11 cellular contexts compared by ENCODE assay signal in the genomic region with DNA sequence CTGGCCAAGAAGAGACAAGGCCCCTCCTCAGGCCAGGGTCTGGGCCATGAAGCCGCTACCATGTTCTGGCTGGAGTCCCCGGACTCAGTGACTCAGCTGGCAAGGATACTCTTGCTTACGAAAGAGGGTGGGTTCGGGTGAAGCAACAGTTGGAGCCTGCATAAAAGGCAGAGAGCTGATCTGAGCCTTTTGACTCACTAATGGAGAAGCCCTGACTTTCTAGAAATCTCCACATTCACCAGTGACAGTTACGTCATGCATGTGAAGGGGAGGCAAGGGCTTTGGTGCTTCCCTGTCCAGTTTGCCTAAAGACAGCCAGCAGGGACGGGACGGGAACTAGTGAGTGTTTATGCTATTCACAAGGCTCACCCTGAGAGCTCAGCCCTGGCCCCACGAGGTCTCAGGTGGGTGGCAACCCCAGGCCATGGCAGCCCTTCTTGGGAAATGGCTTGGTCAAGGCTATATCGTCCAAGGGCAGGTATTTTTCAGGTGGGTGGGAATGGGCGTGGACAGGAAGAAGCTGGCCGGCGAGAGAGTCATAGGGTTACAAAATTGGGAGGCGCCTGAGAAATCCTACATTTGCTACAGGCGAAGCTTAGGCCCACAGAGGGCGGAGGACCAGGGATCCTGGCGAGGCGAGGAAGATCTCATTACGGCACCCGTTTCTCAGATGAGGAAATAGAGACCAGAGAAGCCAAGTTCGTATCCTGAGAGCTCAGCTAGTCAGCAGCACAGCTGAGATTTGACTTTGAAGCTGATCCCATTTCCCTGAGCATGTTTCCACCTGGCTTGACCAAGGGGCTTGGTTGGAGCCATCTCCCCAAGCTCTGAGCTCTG.
A peak's percentile ranks its signal among the peaks of the same experiment; 100 is the strongest.
DNase-seq lines count a peak whose midpoint lies in the region; ATAC-seq lines count a peak whose summit lies in the region.
"Had no signal": no experiment of that assay in that cellular context is flagged by ENCODE, and none has a peak within 500 bp of the region (broad histone marks: within the 10 kb centered on the region; RNA-seq: fewer than 3 reads in every experiment).

No MANE protein-coding gene starts in this region.

- no peaks in the 10 kb centered on the region for H3K36me3 Mint-ChIP-seq in naive thymus-derived CD4-positive, alpha-beta T cell
- H3K36me3 Mint-ChIP-seq: activated naive CD4-positive, alpha-beta T cell treated with anti-CD3 and anti-CD28 coated beads, Interleukin-2, amount 50 U/mL, for 72 hours had no signal

- no peak overlapping the region for H3K27ac Mint-ChIP-seq in naive thymus-derived CD4-positive, alpha-beta T cell
- H3K27ac Mint-ChIP-seq: nephron progenitor cell had no signal

- intact Hi-C loops in naive thymus-derived CD4-positive, alpha-beta T cell (cut with micrococcal nuclease), result no loop called here

- peaks cover 0 to 3% (median 0%) of the 10 kb centered on the region in 5 donors for H3K27me3 Mint-ChIP-seq in naive thymus-derived CD4-positive, alpha-beta T cell

- peaks cover 3 to 30% (median 23%) of the 10 kb centered on the region in 7 donors for H3K4me1 Mint-ChIP-seq in naive thymus-derived CD4-positive, alpha-beta T cell
- H3K4me1 Mint-ChIP-seq: nephron progenitor cell had no signal

- H3K9me3 ChIP-seq in naive thymus-derived CD4-positive, alpha-beta T cell (ENCODE audit: control insufficient read depth in 2 of 3, low read length in 3 of 3), result no peaks in the 10 kb centered on the region

- H3K27ac ChIP-seq in naive thymus-derived CD4-positive, alpha-beta T cell (ENCODE audit: low read depth, low read length), result no peak overlapping the region

- peaks cover 0 to 2% (median 0%) of the 10 kb centered on the region in 11 donors for H3K9me3 Mint-ChIP-seq in naive thymus-derived CD4-positive, alpha-beta T cell
- H3K9me3 Mint-ChIP-seq: activated naive CD4-positive, alpha-beta T cell treated with anti-CD3 and anti-CD28 coated beads, Interleukin-2, amount 50 U/mL, for 72 hours; nephron progenitor cell had no signal

- no peak overlapping the region for H3K4me3 ChIP-seq in naive thymus-derived CD4-positive, alpha-beta T cell (ENCODE audit: low read length)

- DNase-seq in AG08395 (ENCODE audit: low spot score), result peak; percentile 91
- DNase-seq in NOMO-1 treated with dmso at 0.1 percent for 144 hours (lab: John Stamatoyannopoulos, UW; ENCODE audit: unreplicated experiment), result peak; percentile 68
- no peak for DNase-seq in naive thymus-derived CD4-positive, alpha-beta T cell
- DNase-seq: glutamatergic neuron, nephron progenitor cell had no signal

- POLR2A ChIA-PET in naive thymus-derived CD4-positive, alpha-beta T cell (lab: Charles Lee), result interaction anchor here (0.6 to 0.8 kb wide), 2 partner anchors 8 to 102 kb away, joined by 3 to 5 read pairs; no protein-coding TSS in a partner anchor

- CTCF ChIA-PET in naive thymus-derived CD4-positive, alpha-beta T cell (lab: Charles Lee), result no interaction called here

- H3K27me3 ChIP-seq in naive thymus-derived CD4-positive, alpha-beta T cell (ENCODE audit: control insufficient read depth in 2 of 2, insufficient read depth in 2 of 2, low read length in 2 of 2), result no peaks in the 10 kb centered on the region

- peak; percentile 83 for ATAC-seq in esophagus mucosa
- peak; percentile 82 for ATAC-seq in naive thymus-derived CD4-positive, alpha-beta T cell
- no peak for ATAC-seq in GM21786 (IDR thresholded peaks at IDR 0.05; ENCODE audit: unreplicated experiment)
- ATAC-seq in GM18873 (IDR thresholded peaks at IDR 0.05; ENCODE audit: low FRiP score, unreplicated experiment), result no peak
- ATAC-seq in GM21619 (IDR thresholded peaks at IDR 0.05; ENCODE audit: unreplicated experiment), result no peak
- no peak for ATAC-seq in HG03439 (IDR thresholded peaks at IDR 0.05; ENCODE audit: unreplicated experiment)
- ATAC-seq: activated naive CD4-positive, alpha-beta T cell treated with anti-CD3 and anti-CD28 coated beads, Interleukin-2, amount 50 U/mL, for 72 hours had no signal

- no peaks in the 10 kb centered on the region for H3K36me3 ChIP-seq in naive thymus-derived CD4-positive, alpha-beta T cell (ENCODE audit: control insufficient read depth in 2 of 3, insufficient read depth in 3 of 3, low read length in 3 of 3)

- H3K4me1 ChIP-seq in naive thymus-derived CD4-positive, alpha-beta T cell (ENCODE audit: control insufficient read depth in 2 of 2, insufficient read depth in 2 of 2, low read length in 2 of 2), result no peaks in the 10 kb centered on the region

- H3K4me3 Mint-ChIP-seq in naive thymus-derived CD4-positive, alpha-beta T cell, result no peak overlapping the region
- H3K4me3 Mint-ChIP-seq: nephron progenitor cell had no signal

Comparison
In these comparisons a context has a peak if more than half of its experiments do, and no peak if none do; other contexts are left out.
1. DNase-seq: peak in AG08395 (single experiment) and NOMO-1 treated with dmso at 0.1 percent for 144 hours (single experiment); none in naive thymus-derived CD4-positive, alpha-beta T cell (0 of 9).
2. ATAC-seq: peak in esophagus mucosa (single experiment) and naive thymus-derived CD4-positive, alpha-beta T cell (single experiment); none in GM21786 (single experiment), GM18873 (single experiment), GM21619 (single experiment) and HG03439 (single experiment).